ENCODE assay signal across 22 cellular contexts in the genomic region with DNA sequence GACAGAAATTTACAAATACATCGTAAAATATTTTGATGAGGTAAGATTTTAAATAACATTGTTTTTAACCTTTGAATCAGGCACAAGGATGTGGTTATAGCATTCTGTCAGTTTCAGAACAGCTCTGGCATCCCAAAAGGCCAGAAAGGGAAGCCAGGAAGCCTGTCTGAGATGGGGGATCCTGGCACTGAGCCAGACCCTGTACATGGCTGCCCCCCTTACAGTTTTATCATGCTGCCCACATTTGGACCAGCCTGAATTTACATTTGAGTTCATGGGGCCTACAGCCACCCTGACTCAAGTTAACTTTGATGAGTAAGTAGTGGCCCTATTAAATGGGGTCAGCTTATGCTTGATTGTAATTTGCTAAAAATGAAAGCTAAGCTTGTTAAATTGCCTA.
"Had no signal": no experiment of that assay in that cellular context is flagged by ENCODE, and none has a peak within 500 bp of the region (broad histone marks: within the 10 kb centered on the region; RNA-seq: fewer than 3 reads in every experiment).

No MANE protein-coding gene starts in this region.

- H3K27ac Mint-ChIP-seq: activated naive CD4-positive, alpha-beta T cell treated with anti-CD3 and anti-CD28 coated beads, Interleukin-2, amount 50 U/mL, for 24 hours; activated T-cell treated with anti-CD3 and anti-CD28 coated beads, Interleukin-2, amount 50 U/mL, for 72 hours; nephron had no signal

- H3K9me3 ChIP-seq: esophagus muscularis mucosa, gastroesophageal sphincter, heart left ventricle, right lobe of liver, thyroid gland had no signal

- H3K36me3 ChIP-seq: thyroid gland had no signal

- H3K4me1 Mint-ChIP-seq: nephron had no signal

- H3K27me3 Mint-ChIP-seq: activated CD4-positive, alpha-beta T cell treated with anti-CD3 and anti-CD28 coated beads, Interleukin-2, amount 10 ng/mL, durations not matched to agents 7 days and 5 days; activated naive CD4-positive, alpha-beta T cell treated with anti-CD3 and anti-CD28 coated beads, Interleukin-2, amount 50 U/mL, for 24 hours had no signal

- H3K4me3 Mint-ChIP-seq: activated CD4-positive, alpha-beta T cell treated with anti-CD3 and anti-CD28 coated beads, Interleukin-2, amount 10 ng/mL, durations not matched to agents 7 days and 5 days; activated naive CD4-positive, alpha-beta T cell treated with anti-CD3 and anti-CD28 coated beads, Interleukin-2, amount 50 U/mL, for 24 hours; immature natural killer cell; nephron had no signal

- H3K79me2 ChIP-seq: parathyroid adenoma had no signal

- H3K9me3 Mint-ChIP-seq: activated CD4-positive, alpha-beta T cell treated with anti-CD3 and anti-CD28 coated beads, Interleukin-2, amount 10 ng/mL, durations not matched to agents 7 days and 5 days; activated naive CD4-positive, alpha-beta T cell treated with anti-CD3 and anti-CD28 coated beads, Interleukin-2, amount 50 U/mL, for 24 hours; activated T-cell treated with anti-CD3 and anti-CD28 coated beads, Interleukin-2, amount 50 U/mL, for 72 hours; immature natural killer cell; nephron had no signal

- H3K27ac ChIP-seq: esophagus muscularis mucosa, gastroesophageal sphincter, heart left ventricle, parathyroid adenoma, right lobe of liver had no signal

- DNase-seq: activated CD4-positive, alpha-beta T cell treated with anti-CD3 and anti-CD28 coated beads, Interleukin-2, amount 10 ng/mL, durations not matched to agents 7 days and 5 days; activated CD4-positive, CD25-positive, alpha-beta regulatory T cell; activated CD8-positive, alpha-beta memory T cell treated with anti-CD3 and anti-CD28 coated beads for 24 hours; activated gamma-delta T cell; activated T-cell treated with anti-CD3 and anti-CD28 coated beads, Interleukin-2, amount 50 U/mL, for 72 hours; effector memory CD4-positive, alpha-beta T cell; heart left ventricle; immature natural killer cell; left ventricle myocardium superior; right lobe of liver; small intestine; stimulated activated CD4-positive, alpha-beta T cell treated with anti-CD3 and anti-CD28 coated beads, Interleukin-4, amount 100 ng/mL, for 4 hours; stimulated activated naive CD4-positive, alpha-beta T cell had no signal

- H3K27me3 ChIP-seq: esophagus muscularis mucosa, gastroesophageal sphincter, heart left ventricle, right lobe of liver, thyroid gland had no signal

- H3K4me3 ChIP-seq: esophagus muscularis mucosa, gastroesophageal sphincter, heart left ventricle, right lobe of liver, thyroid gland had no signal

- H3K9ac ChIP-seq: parathyroid adenoma had no signal

- ATAC-seq: activated T-cell treated with anti-CD3 and anti-CD28 coated beads, Interleukin-2, amount 50 U/mL, for 72 hours; gastroesophageal sphincter; left ventricle myocardium superior; right lobe of liver had no signal

- FAIRE-seq: bronchial epithelial cell, endothelial cell of umbilical vein, small intestine, urothelium cell line had no signal
